In the genomic region with DNA sequence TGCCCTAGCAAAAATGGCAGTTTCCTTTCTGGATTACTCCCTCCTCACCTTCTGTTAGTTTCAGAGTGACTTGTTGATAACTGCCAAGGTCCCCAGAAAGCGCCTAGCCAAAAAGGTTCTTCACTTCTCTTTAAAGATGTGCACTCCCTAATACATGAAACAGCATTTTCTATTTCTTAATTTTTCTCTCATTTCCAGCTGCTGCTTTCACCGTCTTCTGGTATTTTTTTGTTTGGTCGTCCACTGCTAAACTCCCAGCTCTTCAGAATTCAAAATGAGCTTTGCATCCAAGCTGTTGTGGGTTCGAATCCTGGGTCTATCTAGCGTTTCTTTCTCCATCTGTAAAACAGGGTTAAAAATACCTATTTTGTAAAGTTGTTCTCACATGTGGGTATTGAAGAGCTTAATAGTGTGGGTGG, we compare ENCODE assay signal across 8 cellular contexts. TPM values are rescaled to one million over a fixed set of nuclear protein-coding genes. Genes with fewer than 3 reads are reported as not detected.
DNase-seq lines count a peak whose midpoint lies in the region; ATAC-seq and TF ChIP-seq lines count a peak whose summit lies in the region.

No MANE protein-coding gene starts in this region.

- H3K4me3 Mint-ChIP-seq in CD4-positive, alpha-beta T cell: peak overlapping the region; percentile 94
- H3K4me3 Mint-ChIP-seq in endodermal cell: peak overlapping the region; percentile 90

- TSS peak; percentile 92 for BruUV-seq in OCI-LY7 (replicated peaks; lab: Mats Ljungman, UMichigan)

- CTCF ChIA-PET in CD4-positive, alpha-beta T cell (lab: Charles Lee): interaction anchor here (0.6 to 2.9 kb wide), 12 partner anchors 19 to 380 kb away, joined by 3 to 13 read pairs (median 4); no protein-coding TSS in a partner anchor
- CTCF ChIA-PET in OCI-LY7 (lab: Charles Lee; ENCODE audit: unreplicated experiment): no interaction called here
- CTCF ChIA-PET in HEK293T (lab: Yijun Ruan, JAX): interaction anchor here (0.6 to 1.5 kb wide), 7 partner anchors 12 to 380 kb away, joined by 3 to 8 read pairs (median 4); no protein-coding TSS in a partner anchor

- DNase-seq in CD4-positive, alpha-beta T cell: no peak
- DNase-seq in OCI-LY7 (ENCODE audit: low spot score) (no peak), endodermal cell (no peak), NCI-H1694 (lab: John Stamatoyannopoulos, UW) (no peak), NOMO-1 treated with dmso at 0.1 percent for 144 hours (lab: John Stamatoyannopoulos, UW; ENCODE audit: unreplicated experiment) (no peak), HEK293T (ENCODE audit: extremely low spot score) (no peak)

- no peaks in the 10 kb centered on the region for H3K27me3 ChIP-seq in CD4-positive, alpha-beta T cell (ENCODE audit: control insufficient read depth, insufficient read depth, low read length)
- H3K27me3 ChIP-seq in endodermal cell (ENCODE audit: control insufficient read depth, insufficient read depth, low read length, poor library complexity, severe bottlenecking) (no peaks in the 10 kb centered on the region), neutrophil (no peaks in the 10 kb centered on the region)

- H3K27me3 Mint-ChIP-seq in CD4-positive, alpha-beta T cell: no peaks in the 10 kb centered on the region
- no peaks in the 10 kb centered on the region for H3K27me3 Mint-ChIP-seq in endodermal cell (ENCODE audit: insufficient read depth)

- no peaks in the 10 kb centered on the region for H3K9me3 Mint-ChIP-seq in CD4-positive, alpha-beta T cell
- H3K9me3 Mint-ChIP-seq in endodermal cell: no peaks in the 10 kb centered on the region

- H2AFZ ChIP-seq in OCI-LY7 (ENCODE audit: low read length): peak overlapping the region; percentile 95

- 70 to 81% methylated on average over 3 to 5 of the region's 5 CpGs for WGBS in endodermal cell (ENCODE audit: insufficient coverage in 1 of 2, insufficient read length in 1 of 2), 2 experiments

- H3K4me1 Mint-ChIP-seq in CD4-positive, alpha-beta T cell (ENCODE audit: low read depth): peaks cover 58% of the 10 kb centered on the region
- H3K4me1 Mint-ChIP-seq in endodermal cell: peaks cover 13% of the 10 kb centered on the region

- peak overlapping the region; percentile 58 for H3K4me2 ChIP-seq in OCI-LY7 (ENCODE audit: low read length)

- peaks cover 18% of the 10 kb centered on the region; the same call in 1 of the 2 replicates for H3K79me2 ChIP-seq in OCI-LY7 (ENCODE audit: insufficient read depth, low read depth, low read length)

- H3K36me3 ChIP-seq in OCI-LY7 (ENCODE audit: insufficient read depth, low read length): peaks cover 4% of the 10 kb centered on the region; the same call in 1 of the 2 replicates
- no peaks in the 10 kb centered on the region for H3K36me3 ChIP-seq in endodermal cell (ENCODE audit: control insufficient read depth, insufficient read depth, low read length)
- no peaks in the 10 kb centered on the region for H3K36me3 ChIP-seq in neutrophil

- peaks cover 18% of the 10 kb centered on the region for H3K4me1 ChIP-seq in OCI-LY7 (ENCODE audit: insufficient read depth, low read length, poor library complexity, severe bottlenecking)
- H3K4me1 ChIP-seq in endodermal cell (ENCODE audit: control insufficient read depth, insufficient read depth, low read length): no peaks in the 10 kb centered on the region
- peaks cover 53 to 56% of the 10 kb centered on the region in 2 experiments for H3K4me1 ChIP-seq in neutrophil (ENCODE audit: control insufficient read depth in 1 of 2, insufficient read depth in 1 of 2, low read depth in 1 of 2, low read length in 1 of 2)

- peak overlapping the region; percentile 97 for H3K27ac Mint-ChIP-seq in CD4-positive, alpha-beta T cell
- H3K27ac Mint-ChIP-seq in endodermal cell: peak overlapping the region; percentile 90

- ATAC-seq in CD4-positive, alpha-beta T cell (ENCODE audit: poor library complexity): no peak
- ATAC-seq in GM19463 (IDR thresholded peaks at IDR 0.05; ENCODE audit: unreplicated experiment): no peak

- intact Hi-C loops in CD4-positive, alpha-beta T cell (cut with DNase I, micrococcal nuclease): loop anchor here (2.0 to 10.0 kb wide), 9 partner anchors 206 to 1742 kb away; a partner anchor contains a TSS
- intact Hi-C loops in OCI-LY7 (cut with micrococcal nuclease; ENCODE audit: unreplicated experiment): loop anchor here (2.0 to 10.0 kb wide), 5 partner anchors 206 to 1962 kb away; a partner anchor contains a TSS

- peak overlapping the region; percentile 81 for H3K4me3 ChIP-seq in OCI-LY7 (ENCODE audit: low read depth, low read length, poor library complexity, severe bottlenecking)
- peak overlapping the region; percentile 88 for H3K4me3 ChIP-seq in endodermal cell (ENCODE audit: low read length)
- H3K4me3 ChIP-seq in neutrophil (ENCODE audit: low read depth in 1 of 2, low read length in 1 of 2): peak overlapping the region; percentile 65 to 86

- no peak overlapping the region for H3K9ac ChIP-seq in endodermal cell (ENCODE audit: extremely low read depth, low read length, poor library complexity, severe bottlenecking)

- POLR2A ChIA-PET in CD4-positive, alpha-beta T cell (lab: Charles Lee): interaction anchor here (0.6 to 3.9 kb wide), 37 partner anchors 9 to 1743 kb away, joined by 3 to 175 read pairs (median 9); a partner anchor contains a TSS
- POLR2A ChIA-PET in OCI-LY7 (lab: Charles Lee) (interaction anchor here (0.6 to 3.4 kb wide), 17 partner anchors 9 to 1446 kb away, joined by 3 to 24 read pairs (median 5); no protein-coding TSS in a partner anchor), HEK293T (lab: Yijun Ruan, JAX) (interaction anchor here (0.7 to 2.5 kb wide), 24 partner anchors 10 to 381 kb away, joined by 3 to 21 read pairs (median 4); a partner anchor contains a TSS)

- TF ChIP-seq CTCF in CD4-positive, alpha-beta T cell (IDR thresholded peaks at IDR 0.05): no peak
- TF ChIP-seq CTCF in OCI-LY7 (conservative IDR thresholded peaks at IDR 0.05; ENCODE audit: low read length) (no peak), endodermal cell (conservative IDR thresholded peaks at IDR 0.05) (no peak), neutrophil (IDR thresholded peaks at IDR 0.05) (no peak)

- no peaks in the 10 kb centered on the region for H4K20me1 ChIP-seq in OCI-LY7 (ENCODE audit: insufficient read depth, low read length)

- no peaks in the 10 kb centered on the region for H3K9me2 ChIP-seq in OCI-LY7 (ENCODE audit: insufficient read depth, low read length)

- H3K27ac ChIP-seq in CD4-positive, alpha-beta T cell (ENCODE audit: low read depth, low read length): peak overlapping the region; percentile 54
- H3K27ac ChIP-seq in OCI-LY7 (ENCODE audit: low read depth, low read length, poor library complexity, severe bottlenecking) (peak overlapping the region; percentile 15), endodermal cell (ENCODE audit: low read depth, low read length) (no peak overlapping the region), neutrophil (peak overlapping the region; percentile 96)

- no peaks in the 10 kb centered on the region for H3K9me3 ChIP-seq in CD4-positive, alpha-beta T cell (ENCODE audit: control insufficient read depth, low read length)
- H3K9me3 ChIP-seq in OCI-LY7 (ENCODE audit: low read length) (no peaks in the 10 kb centered on the region), endodermal cell (ENCODE audit: control insufficient read depth, low read length) (no peaks in the 10 kb centered on the region), neutrophil (no peaks in the 10 kb centered on the region)

- H3K36me3 Mint-ChIP-seq in CD4-positive, alpha-beta T cell (ENCODE audit: low read depth): peaks cover 21% of the 10 kb centered on the region
- H3K36me3 Mint-ChIP-seq in endodermal cell (ENCODE audit: low read depth): no peaks in the 10 kb centered on the region

TF ChIP-seq in HEK293T, 16 proteins besides CTCF, POLR2A, EP300 and RAD21:
- no peak for TF ChIP-seq HDGF (IDR thresholded peaks at IDR 0.05; ENCODE audit: borderline replicate concordance)
- TF ChIP-seq SP1 (IDR thresholded peaks at IDR 0.05): no peak
- no peak for TF ChIP-seq NFRKB (IDR thresholded peaks at IDR 0.05)
- TF ChIP-seq ELF4 (IDR thresholded peaks at IDR 0.05): no peak
- TF ChIP-seq FOXA1 (IDR thresholded peaks at IDR 0.05): no peak
- TF ChIP-seq, protein P1, sequence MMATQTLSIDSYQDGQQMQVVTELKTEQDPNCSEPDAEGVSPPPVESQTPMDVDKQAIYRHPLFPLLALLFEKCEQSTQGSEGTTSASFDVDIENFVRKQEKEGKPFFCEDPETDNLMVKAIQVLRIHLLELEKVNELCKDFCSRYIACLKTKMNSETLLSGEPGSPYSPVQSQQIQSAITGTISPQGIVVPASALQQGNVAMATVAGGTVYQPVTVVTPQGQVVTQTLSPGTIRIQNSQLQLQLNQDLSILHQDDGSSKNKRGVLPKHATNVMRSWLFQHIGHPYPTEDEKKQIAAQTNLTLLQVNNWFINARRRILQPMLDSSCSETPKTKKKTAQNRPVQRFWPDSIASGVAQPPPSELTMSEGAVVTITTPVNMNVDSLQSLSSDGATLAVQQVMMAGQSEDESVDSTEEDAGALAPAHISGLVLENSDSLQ (IDR thresholded peaks at IDR 0.05): no peak
- no peak for TF ChIP-seq CTBP1 (IDR thresholded peaks at IDR 0.05; ENCODE audit: borderline replicate concordance)

RNA-seq across cellular contexts. Expression of a gene that starts 0.4 kb away (rescaled TPM):
- total RNA-seq in CD4-positive, alpha-beta T cell: 10 to 100 TPM; 36.4 to 39.3 TPM
- total RNA-seq in OCI-LY7 (2014; rRNA removed; shearing (Covaris generic)): 9.6 and 10.4 TPM in 2 replicates
- total RNA-seq in OCI-LY7 (2022) (22.9 and 25.3 TPM in 2 replicates), endodermal cell (10 to 100 TPM; 15.2 to 26.1 TPM)
- polyA plus RNA-seq in endodermal cell (2013, experiment 1 of 2): 14.4 TPM
- polyA plus RNA-seq in endodermal cell (2013, experiment 2 of 2): 14.7 TPM

RNA-seq across cellular contexts. Expression of a gene that starts 6.4 kb away (rescaled TPM):
- under 1 TPM; 0.33 to 0.45 TPM for total RNA-seq in CD4-positive, alpha-beta T cell
- total RNA-seq in OCI-LY7 (2014; rRNA removed; shearing (Covaris generic)): not detected in 2 replicates
- total RNA-seq in OCI-LY7 (2022): 0.17 TPM in 1 of 2 replicates, not detected in the other
- 10 to 100 TPM in 1 of 2 donors, 1 to 10 TPM in 1; 6.6 to 12.1 TPM for total RNA-seq in endodermal cell
- polyA plus RNA-seq in endodermal cell (2013, experiment 1 of 2): 6.7 TPM
- polyA plus RNA-seq in endodermal cell (2013, experiment 2 of 2): 4.9 TPM

Comparison
In these comparisons a context has a peak if more than half of its experiments do, and no peak if none do; other contexts are left out.
1. RNA of a gene that starts 6.4 kb away (total RNA-seq): 6.6 to 12.1 TPM in endodermal cell; 0.33 to 0.45 TPM in CD4-positive, alpha-beta T cell and 0.17 TPM in OCI-LY7; every median in the first group is over 4 times any median in the second.
2. Peak in every context shown above with its lines, with median percentiles within 50 percentile points of each other: H3K4me3 ChIP-seq.